20 cellular contexts compared by ENCODE assay signal in genomic region chr4:152877868-152878267, GRCh38. TPM values are rescaled to one million over a fixed set of nuclear protein-coding genes. Genes with fewer than 3 reads are reported as not detected.
DNase-seq lines count a peak whose midpoint lies in the region; ATAC-seq, FAIRE-seq and TF ChIP-seq lines count a peak whose summit lies in the region.
"Had no signal": no experiment of that assay in that cellular context is flagged by ENCODE, and none has a peak within 500 bp of the region (broad histone marks: within the 10 kb centered on the region; RNA-seq: fewer than 3 reads in every experiment).

No MANE protein-coding gene starts in this region.

- CTCF ChIA-PET in HepG2 (lab: Yijun Ruan, JAX; ENCODE audit: low intra/inter-chr PET ratio, low total read pairs) (no interaction called here), K562 (lab: Yijun Ruan, JAX; ENCODE audit: low intra/inter-chr PET ratio) (no interaction called here)

- ATAC-seq in HepG2 (no peak), right lobe of liver (no peak), K562 (no peak)
- ATAC-seq: CD8-positive, alpha-beta T cell had no signal

- no peak for TF ChIP-seq EP300 in HepG2 (IDR thresholded peaks at IDR 0.05; ENCODE audit: low read depth in 2 of 2, low read length in 2 of 2)
- TF ChIP-seq EP300 in HepG2 (CRISPR knock-in tag; IDR thresholded peaks at IDR 0.05; ENCODE audit: borderline replicate concordance) = no peak
- TF ChIP-seq EP300 in K562 (IDR thresholded peaks at IDR 0.05; ENCODE audit: low read length) = no peak

- no peak for TF ChIP-seq RAD21 in HepG2 (CRISPR knock-in tag; IDR thresholded peaks at IDR 0.05)
- TF ChIP-seq RAD21 in K562 (CRISPR knock-in tag; conservative IDR thresholded peaks at IDR 0.05 in 1 of 2, IDR thresholded peaks at IDR 0.05 in 1 of 2) = no peak

- H3K79me2 ChIP-seq in HepG2 (ENCODE audit: insufficient read depth, low read length) = no peaks in the 10 kb centered on the region
- no peaks in the 10 kb centered on the region for H3K79me2 ChIP-seq in K562 (ENCODE audit: control insufficient read depth, insufficient read depth, low read length)

- no peak overlapping the region for H3K27ac ChIP-seq in HepG2 (ENCODE audit: extremely low read length, insufficient read depth, low read length)
- no peak overlapping the region for H3K27ac ChIP-seq in right lobe of liver
- H3K27ac ChIP-seq in K562 (ENCODE audit: extremely low read depth, low read depth, low read length) = no peak overlapping the region
- H3K27ac ChIP-seq: 22Rv1, BLaER1, C4-2B had no signal

- H2AFZ ChIP-seq in HepG2 (ENCODE audit: low read length) (no peak overlapping the region), K562 (ENCODE audit: low read depth, low read length) (no peak overlapping the region)

- POLR2A ChIA-PET in HepG2 (lab: Yijun Ruan, JAX) = no interaction called here
- POLR2A ChIA-PET in K562 (lab: Yijun Ruan, JAX) = no interaction called here

- no peak for TF ChIP-seq CTCF in HepG2 (CRISPR knock-in tag; IDR thresholded peaks at IDR 0.05)
- TF ChIP-seq CTCF in right lobe of liver (IDR thresholded peaks at IDR 0.05) = no peak
- TF ChIP-seq CTCF in K562 (IDR thresholded peaks at IDR 0.05 in 2 of 3, conservative IDR thresholded peaks at IDR 0.05 in 1 of 3; ENCODE audit: insufficient read depth in 2 of 3, low read depth in 1 of 3, low read length in 3 of 3) = no peak

- no TSS peak for BruUV-seq in HepG2 (replicated peaks; lab: Mats Ljungman, UMichigan)
- no TSS peak for BruUV-seq in K562 (replicated peaks; lab: Mats Ljungman, UMichigan)

- H3K9ac ChIP-seq in HepG2 (ENCODE audit: insufficient read depth, low read depth, low read length) (no peak overlapping the region), K562 (ENCODE audit: insufficient read depth in 1 of 2, low read depth in 2 of 2, low read length in 2 of 2) (no peak overlapping the region)
- H3K9ac ChIP-seq: BLaER1 had no signal

- in situ Hi-C loops in HepG2 (cut with HindIII; ENCODE audit: extremely low pct_ligation_motif_present, low pct_unique_long_range_greater_than_20kb) = no loop called here
- in situ Hi-C loops in K562 (cut with MboI) = no loop called here

- H3K4me2 ChIP-seq in HepG2 (ENCODE audit: low read depth, low read length) (no peak overlapping the region), K562 (ENCODE audit: insufficient read depth, low read length) (no peak overlapping the region)
- H3K4me2 ChIP-seq: BLaER1 had no signal

- DNase-seq in HepG2 (ENCODE audit: low spot score) (no peak), right lobe of liver (no peak), K562 (ENCODE audit: extremely low read depth in 1 of 4, low spot score in 3 of 4) (no peak), C1 segment of cervical spinal cord (lab: John Stamatoyannopoulos, UW) (no peak), T1000 (lab: John Stamatoyannopoulos, UW) (no peak)
- DNase-seq: ACHN; BE2C; Caco-2; Calu3; CD4-positive, alpha-beta T cell; CD8-positive, alpha-beta T cell; DMS79 treated with DMSO at 0.1 percent for 48 hours; GF-D8 had no signal

- no peaks in the 10 kb centered on the region for H4K20me1 ChIP-seq in HepG2 (ENCODE audit: insufficient read depth, low read length)
- H4K20me1 ChIP-seq in K562 (replicated peaks; ENCODE audit: control insufficient read depth, insufficient read depth, low read length) = no peaks in the 10 kb centered on the region
- H4K20me1 ChIP-seq: BLaER1 had no signal

- no peaks in the 10 kb centered on the region for H3K4me1 ChIP-seq in HepG2 (ENCODE audit: insufficient read depth, low read length)
- no peaks in the 10 kb centered on the region for H3K4me1 ChIP-seq in right lobe of liver
- H3K4me1 ChIP-seq in K562 (replicated peaks in 1 of 2; ENCODE audit: control insufficient read depth in 2 of 2, insufficient read depth in 2 of 2, low read length in 2 of 2) = no peaks in the 10 kb centered on the region
- H3K4me1 ChIP-seq: BE2C, BLaER1, Caco-2 had no signal

- H3K4me3 ChIP-seq in HepG2 (replicated peaks in 1 of 3; ENCODE audit: insufficient read depth in 1 of 3, low read depth in 2 of 3, low read length in 3 of 3) (no peak overlapping the region), right lobe of liver (no peak overlapping the region), K562 (no peak overlapping the region)
- H3K4me3 ChIP-seq: BLaER1 had no signal

- H3K9me3 ChIP-seq in HepG2 (ENCODE audit: low read length) (no peaks in the 10 kb centered on the region; the same call in 1 of the 2 replicates), right lobe of liver (no peaks in the 10 kb centered on the region), K562 (replicated peaks; ENCODE audit: control insufficient read depth, insufficient read depth, low read depth, low read length) (0 out of 2 replicates have a peak, but pooled peaks cover 2% of the 10 kb centered on the region)
- H3K9me3 ChIP-seq: BE2C, Caco-2 had no signal

- WGBS in HepG2 (ENCODE audit: low lambda C conversion rate) = 100% methylated on average over 1 of the region's 1 CpG
- 100% methylated on average over 1 of the region's 1 CpG for WGBS in right lobe of liver (ENCODE audit: insufficient coverage, low coverage, low lambda C conversion rate, missing lambda C conversion rate)
- 100% methylated on average over 1 of the region's 1 CpG for WGBS in K562 (ENCODE audit: insufficient coverage, low coverage, missing lambda C conversion rate)

- H3K36me3 ChIP-seq in HepG2 (replicated peaks in 1 of 2; ENCODE audit: control insufficient read depth in 1 of 2, insufficient read depth in 2 of 2, low read length in 2 of 2) (peaks cover 0 to 4% of the 10 kb centered on the region in 2 experiments; a peak in 1 of 5 replicates), right lobe of liver (peaks cover 0 to 9% (median under 1%) of the 10 kb centered on the region in 4 donors), K562 (ENCODE audit: control insufficient read depth, insufficient read depth, low read length) (peaks cover 4% of the 10 kb centered on the region; the same call in 1 of the 3 replicates)

- FAIRE-seq in HepG2 (lab: Jason Lieb, UNC) (no peak), K562 (lab: Jason Lieb, UNC) (no peak)
- FAIRE-seq: D721Med, G401.6, GM12891, GM19239 had no signal

- TF ChIP-seq POLR2A in HepG2 (IDR thresholded peaks at IDR 0.05; ENCODE audit: insufficient read depth in 1 of 2, low read depth in 2 of 2, low read length in 2 of 2) (no peak), right lobe of liver (IDR thresholded peaks at IDR 0.05) (no peak), K562 (conservative IDR thresholded peaks at IDR 0.05) (no peak)

- intact Hi-C loops in HepG2 (cut with micrococcal nuclease; ENCODE audit: unreplicated experiment) (no loop called here), right lobe of liver (cut with DNase I) (no loop called here), K562 (cut with micrococcal nuclease) (no loop called here)

- no peaks in the 10 kb centered on the region for H3K9me1 ChIP-seq in K562 (ENCODE audit: control insufficient read depth, insufficient read depth, low read length)

- H3K27me3 ChIP-seq in HepG2 (ENCODE audit: control insufficient read depth in 1 of 2, insufficient read depth in 2 of 2, low read length in 2 of 2) = no peaks in the 10 kb centered on the region
- H3K27me3 ChIP-seq in right lobe of liver = no peaks in the 10 kb centered on the region
- H3K27me3 ChIP-seq in K562 (ENCODE audit: control insufficient read depth in 2 of 2, insufficient read depth in 2 of 2, low read length in 2 of 2) = no peaks in the 10 kb centered on the region
- H3K27me3 ChIP-seq: BE2C, BLaER1 had no signal

RNA-seq across cellular contexts. Expression of gene FHDC1, which starts 58.3 kb away (rescaled TPM):
- total RNA-seq in HepG2 (2016; rRNA removed; fragmentation: Illumina TruSeq; extraction: Trizol) (0.03 and 0.07 TPM in 2 replicates), right lobe of liver (under 1 TPM; 0.12 to 0.82 (median 0.15) TPM), K562 (2014; rRNA removed) (0.04 and 0.05 TPM in 2 replicates), K562 (2014; rRNA removed; fragmentation: Illumina TruSeq; extraction: Trizol) (0.07 and 0.10 TPM in 2 replicates), K562 (2015; rRNA removed; fragmentation: Illumina TruSeq; extraction: Trizol) (0.04 TPM in 2 replicates), K562 (2021) (0.16 and 0.18 TPM in 2 replicates)
- not detected in 2 replicates for total RNA-seq in HepG2 (2016; cell fraction: cytosol; rRNA removed; fragmentation: Illumina TruSeq; extraction: Trizol; ENCODE audit: low read depth)
- total RNA-seq in HepG2 (2016; cell fraction: insoluble cytoplasmic fraction; rRNA removed; fragmentation: Illumina TruSeq; extraction: Trizol) = 0.03 and 0.04 TPM in 2 replicates
- 0.03 and 0.06 TPM in 2 replicates for total RNA-seq in HepG2 (2016; cell fraction: membrane; rRNA removed; fragmentation: Illumina TruSeq; extraction: Trizol)
- total RNA-seq in HepG2 (2016; cell fraction: nucleus; rRNA removed; fragmentation: Illumina TruSeq; extraction: Trizol) = 0.12 and 0.19 TPM in 2 replicates
- polyA plus RNA-seq in HepG2 (2011; rRNA removed) (0.15 and 0.21 TPM in 2 replicates), K562 (2011; rRNA removed) (0.43 and 0.66 TPM in 2 replicates), K562 (2014; fragmentation: Illumina TruSeq; extraction: Trizol) (0.07 and 0.10 TPM in 2 replicates), K562 (2014; fragmentation: Nextera tagmentation; extraction: Ambion mirVana) (under 1 TPM; 0.01 to 0.08 TPM), K562 (2014; rRNA removed) (0.03 and 0.16 TPM in 2 replicates)
- polyA plus RNA-seq in HepG2 (2011; cell fraction: cytosol; rRNA removed) = 0.04 and 0.06 TPM in 2 replicates
- polyA plus RNA-seq in HepG2 (2011; cell fraction: nucleus; rRNA removed) = 0.63 and 1.1 TPM in 2 replicates
- polyA plus RNA-seq in HepG2 (2012) = 0.13 and 0.61 TPM in 2 replicates
- not detected in 2 replicates for polyA plus RNA-seq in HepG2 (2016; cell fraction: cytosol; fragmentation: Illumina TruSeq; extraction: Trizol; ENCODE audit: low read depth)
- 0.04 TPM in 1 of 2 replicates, not detected in the other for polyA plus RNA-seq in HepG2 (2016; cell fraction: insoluble cytoplasmic fraction; fragmentation: Illumina TruSeq; extraction: Trizol; ENCODE audit: low read depth)
- 0.02 TPM in 1 of 2 replicates, not detected in the other for polyA plus RNA-seq in HepG2 (2016; cell fraction: membrane; fragmentation: Illumina TruSeq; extraction: Trizol; ENCODE audit: low read depth)
- 0.45 TPM in 2 replicates for polyA plus RNA-seq in HepG2 (2016; cell fraction: nucleus; fragmentation: Illumina TruSeq; extraction: Trizol; ENCODE audit: insufficient read depth, low read depth)
- polyA minus RNA-seq in HepG2 (2011; rRNA and poly(A)+ RNA removed; ENCODE audit: low replicate concordance) = 0.16 and 0.23 TPM in 2 replicates
- not detected in 2 replicates for polyA minus RNA-seq in HepG2 (2011; cell fraction: cytosol; rRNA and poly(A)+ RNA removed)
- polyA minus RNA-seq in HepG2 (2011; cell fraction: nucleus; rRNA and poly(A)+ RNA removed) = 0.13 and 0.25 TPM in 2 replicates
- total RNA-seq in K562 (2011; cell fraction: chromatin; rRNA removed; ENCODE audit: low replicate concordance) = 0.83 and 1.1 TPM in 2 replicates
- 0.53 and 0.83 TPM in 2 replicates for total RNA-seq in K562 (2011; cell fraction: nucleolus; rRNA removed)
- total RNA-seq in K562 (2011; cell fraction: nucleoplasm; rRNA removed) = 0.51 and 0.69 TPM in 2 replicates
- 0.33 and 0.59 TPM in 2 replicates for polyA plus RNA-seq in K562 (2011; cell fraction: cytosol; rRNA removed)
- polyA plus RNA-seq in K562 (2011; cell fraction: nucleus; rRNA removed) = 1.6 and 1.9 TPM in 2 replicates
- polyA plus RNA-seq in K562 (2012) = 0.12 and 0.24 TPM in 2 replicates
- 0.49 and 0.90 TPM in 2 replicates for polyA minus RNA-seq in K562 (2011; rRNA and poly(A)+ RNA removed)
- 0.76 and 1.6 TPM in 2 replicates for polyA minus RNA-seq in K562 (2011; cell fraction: cytosol; rRNA and poly(A)+ RNA removed)
- polyA minus RNA-seq in K562 (2011; cell fraction: nucleus; rRNA and poly(A)+ RNA removed) = 0.67 and 1.1 TPM in 2 replicates

Comparison
In these comparisons a context has a peak if more than half of its experiments do, and no peak if none do; other contexts are left out.
1. Of the 241 proteins assayed by ChIP-seq in both HepG2 and K562: peak only in HepG2: none; only in K562: MAFG and ZBTB33; in both: MAFF and MAFK; in neither: 237.